9 cellular contexts compared by ENCODE assay signal in genomic region chr10:58435297-58435696, GRCh38. TPM values are rescaled to one million over a fixed set of nuclear protein-coding genes. Genes with fewer than 3 reads are reported as not detected.
DNase-seq lines count a peak whose midpoint lies in the region; ATAC-seq and TF ChIP-seq lines count a peak whose summit lies in the region.
"Had no signal": no experiment of that assay in that cellular context is flagged by ENCODE, and none has a peak within 500 bp of the region (broad histone marks: within the 10 kb centered on the region; RNA-seq: fewer than 3 reads in every experiment).

No MANE protein-coding gene starts in this region.

- no peak overlapping the region for H3K4me3 ChIP-seq in astrocyte of the cerebellum (ENCODE audit: low read depth, low read length)
- no peak overlapping the region for H3K4me3 ChIP-seq in CD4-positive, alpha-beta memory T cell (ENCODE audit: low read length in 2 of 2)

- intact Hi-C loops in CD4-positive, alpha-beta memory T cell (cut with micrococcal nuclease), result no loop called here

- H3K36me3 Mint-ChIP-seq in stimulated activated naive B cell treated with anti-CD40 and anti-IgM and Interleukin-4, amounts not matched to agents 10 μg/mL and 1 μg/mL and 100 μg/mL, for 72 hours, result no peaks in the 10 kb centered on the region
- H3K36me3 Mint-ChIP-seq in CD4-positive, alpha-beta memory T cell, result no peaks in the 10 kb centered on the region

- in situ Hi-C loops in astrocyte of the cerebellum (cut with HindIII; ENCODE audit: low sequenced_read_pairs), result no loop called here

- peaks cover 12% of the 10 kb centered on the region for H3K4me1 ChIP-seq in CD4-positive, alpha-beta memory T cell (ENCODE audit: insufficient read depth, low read length)

- DNase-seq in AG08396 (ENCODE audit: low spot score) (peak; percentile 79), HS-27A (ENCODE audit: low read depth) (peak; percentile 87), astrocyte of the cerebellum (ENCODE audit: low read depth) (peak; percentile 99), left kidney (ENCODE audit: low read depth, low spot score) (peak; percentile 69), NK-92 (lab: John Stamatoyannopoulos, UW; ENCODE audit: unreplicated experiment) (no peak), superior temporal gyrus (ENCODE audit: extremely low spot score) (no peak)
- no peak for DNase-seq in stimulated activated naive B cell treated with anti-CD40 and anti-IgM and Interleukin-4, amounts not matched to agents 10 μg/mL and 1 μg/mL and 100 μg/mL, for 72 hours
- DNase-seq in CD4-positive, alpha-beta memory T cell, result no peak
- DNase-seq: NCI-H2171 treated with DMSO at 0.1 percent for 48 hours had no signal

- peaks cover 4 to 7% of the 10 kb centered on the region in 2 donors for H3K9me3 Mint-ChIP-seq in stimulated activated naive B cell treated with anti-CD40 and anti-IgM and Interleukin-4, amounts not matched to agents 10 μg/mL and 1 μg/mL and 100 μg/mL, for 72 hours
- peaks cover 0 to 4% (median 2%) of the 10 kb centered on the region in 8 donors for H3K9me3 Mint-ChIP-seq in CD4-positive, alpha-beta memory T cell

- no peak overlapping the region for H3K27ac ChIP-seq in CD4-positive, alpha-beta memory T cell (ENCODE audit: low read depth, low read length)

- H3K27me3 Mint-ChIP-seq in stimulated activated naive B cell treated with anti-CD40 and anti-IgM and Interleukin-4, amounts not matched to agents 10 μg/mL and 1 μg/mL and 100 μg/mL, for 72 hours, result peaks cover 21 to 25% of the 10 kb centered on the region in 2 donors
- H3K27me3 Mint-ChIP-seq in CD4-positive, alpha-beta memory T cell, result peaks cover 4 to 6% of the 10 kb centered on the region in 2 donors

- POLR2A ChIA-PET in CD4-positive, alpha-beta memory T cell (lab: Charles Lee; ENCODE audit: partially characterized antibody), result no interaction called here

- CTCF ChIA-PET in CD4-positive, alpha-beta memory T cell (lab: Charles Lee; ENCODE audit: partially characterized antibody), result interaction anchor here (0.7 to 1.2 kb wide), 2 partner anchors 21 to 87 kb away, joined by 3 read pairs; no protein-coding TSS in a partner anchor

- no peak overlapping the region for H3K4me3 Mint-ChIP-seq in stimulated activated naive B cell treated with anti-CD40 and anti-IgM and Interleukin-4, amounts not matched to agents 10 μg/mL and 1 μg/mL and 100 μg/mL, for 72 hours
- H3K4me3 Mint-ChIP-seq in CD4-positive, alpha-beta memory T cell, result peak overlapping the region in 3 of 8 donors; percentile 11 to 49 (median 23)

- H3K27me3 ChIP-seq in CD4-positive, alpha-beta memory T cell (ENCODE audit: insufficient read depth, low read length), result no peaks in the 10 kb centered on the region

- no peak for TF ChIP-seq CTCF in astrocyte of the cerebellum (IDR thresholded peaks at IDR 0.05; ENCODE audit: low read depth, low read length, missing control alignments)

- H3K9me3 ChIP-seq in CD4-positive, alpha-beta memory T cell (ENCODE audit: control insufficient read depth in 1 of 2, low read length in 2 of 2), result no peaks in the 10 kb centered on the region

- no peaks in the 10 kb centered on the region for H3K36me3 ChIP-seq in CD4-positive, alpha-beta memory T cell (ENCODE audit: insufficient read depth, low read length)

- ATAC-seq in stimulated activated naive B cell treated with anti-CD40 and anti-IgM and Interleukin-4, amounts not matched to agents 10 μg/mL and 1 μg/mL and 100 μg/mL, for 72 hours (replicated peaks), result no peak

- no peak overlapping the region for H3K27ac Mint-ChIP-seq in stimulated activated naive B cell treated with anti-CD40 and anti-IgM and Interleukin-4, amounts not matched to agents 10 μg/mL and 1 μg/mL and 100 μg/mL, for 72 hours
- H3K27ac Mint-ChIP-seq in CD4-positive, alpha-beta memory T cell, result no peak overlapping the region

- no peaks in the 10 kb centered on the region for H3K4me1 Mint-ChIP-seq in stimulated activated naive B cell treated with anti-CD40 and anti-IgM and Interleukin-4, amounts not matched to agents 10 μg/mL and 1 μg/mL and 100 μg/mL, for 72 hours
- peaks cover 12 to 18% (median 13%) of the 10 kb centered on the region in 4 donors for H3K4me1 Mint-ChIP-seq in CD4-positive, alpha-beta memory T cell

RNA-seq across cellular contexts. Expression of gene TFAM, which starts 50.1 kb away (rescaled TPM):
- total RNA-seq in CD4-positive, alpha-beta memory T cell, result 10 to 100 TPM; 45.6 to 52.1 TPM
- 10 to 100 TPM; 28.5 to 42.6 TPM for polyA plus RNA-seq in CD4-positive, alpha-beta memory T cell

Comparison
In these comparisons a context has a peak if more than half of its experiments do, and no peak if none do; other contexts are left out.
1. DNase-seq: peak in AG08396 (single experiment), HS-27A (single experiment), astrocyte of the cerebellum (single experiment) and left kidney (single experiment); none in stimulated activated naive B cell treated with anti-CD40 and anti-IgM and Interleukin-4, amounts not matched to agents 10 μg/mL and 1 μg/mL and 100 μg/mL, for 72 hours (single experiment), NK-92 (single experiment), superior temporal gyrus (single experiment) and CD4-positive, alpha-beta memory T cell (0 of 5).